ENCODE assay signal across 1 cellular context in the genomic region with DNA sequence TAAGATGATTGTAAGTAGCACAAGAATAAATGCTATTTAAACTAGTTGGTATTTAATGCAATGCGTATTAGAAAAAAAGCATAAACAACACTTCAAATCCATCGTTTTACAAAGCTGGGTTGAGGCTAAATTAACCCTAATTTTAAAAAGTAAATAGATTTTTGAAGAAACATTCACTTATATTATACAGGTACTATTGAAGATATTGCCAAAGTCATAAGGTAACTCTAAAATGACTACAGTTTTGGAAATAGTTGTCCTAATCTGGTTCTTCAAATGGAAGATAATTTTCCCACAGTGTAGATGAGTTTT.
TF ChIP-seq lines count a peak whose summit lies in the region.

No MANE protein-coding gene starts in this region.

TF ChIP-seq in WTC11, 78 proteins besides CTCF, POLR2A, EP300 and RAD21 (continued from another document):
- TF ChIP-seq, protein P1, sequence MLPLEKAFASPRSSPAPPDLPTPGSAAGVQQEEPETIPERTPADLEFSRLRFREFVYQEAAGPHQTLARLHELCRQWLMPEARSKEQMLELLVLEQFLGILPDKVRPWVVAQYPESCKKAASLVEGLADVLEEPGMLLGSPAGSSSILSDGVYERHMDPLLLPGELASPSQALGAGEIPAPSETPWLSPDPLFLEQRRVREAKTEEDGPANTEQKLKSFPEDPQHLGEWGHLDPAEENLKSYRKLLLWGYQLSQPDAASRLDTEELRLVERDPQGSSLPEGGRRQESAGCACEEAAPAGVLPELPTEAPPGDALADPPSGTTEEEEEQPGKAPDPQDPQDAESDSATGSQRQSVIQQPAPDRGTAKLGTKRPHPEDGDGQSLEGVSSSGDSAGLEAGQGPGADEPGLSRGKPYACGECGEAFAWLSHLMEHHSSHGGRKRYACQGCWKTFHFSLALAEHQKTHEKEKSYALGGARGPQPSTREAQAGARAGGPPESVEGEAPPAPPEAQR (CRISPR knock-in tag; IDR thresholded peaks at IDR 0.05) = no peak
- TF ChIP-seq NR2C2 (CRISPR knock-in tag; IDR thresholded peaks at IDR 0.05) = no peak
TF ChIP-seq in WTC11: peak in this region for 0.
